Comparison of ENCODE assay signal across 1 cellular context in genomic region chr5:160289721-160290120, GRCh38.
TF ChIP-seq lines count a peak whose summit lies in the region.

No MANE protein-coding gene starts in this region.

TF ChIP-seq in GM23338, 12 proteins besides CTCF, POLR2A, EP300 and RAD21 (continued from another document):
- no peak for TF ChIP-seq ZNF462 (CRISPR knock-in tag; IDR thresholded peaks at IDR 0.05)
